Comparison of ENCODE assay signal across 20 cellular contexts in the genomic region with DNA sequence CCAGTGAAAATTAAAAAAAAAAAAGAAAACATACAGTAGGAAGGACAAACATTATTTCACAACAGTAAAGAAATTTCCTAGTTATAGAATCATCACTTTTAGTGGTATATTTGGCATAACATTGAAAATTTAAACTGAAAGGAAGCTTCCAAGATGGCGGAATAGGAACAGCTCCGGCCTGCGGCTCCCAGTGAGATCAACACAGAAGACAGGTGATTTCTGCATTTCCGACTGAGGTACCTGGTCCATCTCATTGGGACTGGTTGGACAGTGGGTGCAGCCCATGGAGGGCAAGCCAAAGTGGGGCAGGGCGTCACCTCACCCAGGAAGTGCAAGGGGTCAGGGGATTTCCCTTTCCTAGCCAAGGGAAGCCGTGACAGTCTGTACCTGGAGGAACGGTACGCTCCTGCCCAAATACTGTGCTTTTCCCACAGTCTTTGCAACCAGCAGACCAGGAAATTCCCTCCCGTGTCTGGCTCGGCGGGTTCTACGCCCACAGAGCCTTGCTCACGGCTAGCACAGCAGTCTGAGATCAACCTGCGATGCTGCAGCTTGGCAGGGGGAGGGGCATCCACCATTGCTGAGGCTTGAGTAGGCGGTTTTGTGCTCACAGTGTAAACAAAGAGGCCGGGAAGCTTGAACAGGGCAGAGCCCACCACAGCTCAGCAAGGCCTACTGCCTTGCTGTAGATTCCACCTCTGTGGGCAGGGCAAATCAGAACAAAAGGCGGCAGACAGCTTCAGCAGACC. TPM values are rescaled to one million over a fixed set of nuclear protein-coding genes. Genes with fewer than 3 reads are reported as not detected.
DNase-seq lines count a peak whose midpoint lies in the region; ATAC-seq, FAIRE-seq and TF ChIP-seq lines count a peak whose summit lies in the region.
"Had no signal": no experiment of that assay in that cellular context is flagged by ENCODE, and none has a peak within 500 bp of the region (broad histone marks: within the 10 kb centered on the region; RNA-seq: fewer than 3 reads in every experiment).

No MANE protein-coding gene starts in this region.

- H3K4me3 Mint-ChIP-seq in H9 = no peak overlapping the region
- no peak overlapping the region for H3K4me3 Mint-ChIP-seq in activated T-cell treated with anti-CD3 and anti-CD28 coated beads, Interleukin-2, amount 50 U/mL, for 72 hours
- H3K4me3 Mint-ChIP-seq: CD4-positive, CD25-positive, alpha-beta regulatory T cell had no signal

- no peak overlapping the region for H3K18ac ChIP-seq in H9 (ENCODE audit: insufficient read length, low read depth, low read length)

- no peak for TF ChIP-seq EP300 in K562 (IDR thresholded peaks at IDR 0.05; ENCODE audit: low read length)

- no peak overlapping the region for H4K8ac ChIP-seq in H9 (replicated peaks; ENCODE audit: insufficient read length, low read depth, low read length)

- peaks cover 33 to 38% of the 10 kb centered on the region in 2 experiments for H3K9me3 Mint-ChIP-seq in H9
- peaks cover 6 to 8% of the 10 kb centered on the region in 2 donors for H3K9me3 Mint-ChIP-seq in activated T-cell treated with anti-CD3 and anti-CD28 coated beads, Interleukin-2, amount 50 U/mL, for 72 hours

- H2BK5ac ChIP-seq in H9 (ENCODE audit: insufficient read length, low read length) = no peak overlapping the region

- BruUV-seq in K562 (replicated peaks; lab: Mats Ljungman, UMichigan) = no TSS peak

- no peak overlapping the region for H2BK120ac ChIP-seq in H9 (ENCODE audit: low read depth, low read length, poor library complexity, severe bottlenecking)

- H3K4ac ChIP-seq in H9 (ENCODE audit: low read depth, low read length) = no peak overlapping the region

- H3K27me3 ChIP-seq in H9 (ENCODE audit: insufficient read depth, low read length) (no peaks in the 10 kb centered on the region), K562 (ENCODE audit: control insufficient read depth in 2 of 2, insufficient read depth in 2 of 2, low read length in 2 of 2) (no peaks in the 10 kb centered on the region)
- H3K27me3 ChIP-seq: MG63 had no signal

- FAIRE-seq in K562 (lab: Jason Lieb, UNC) = no peak
- FAIRE-seq: HepG2 had no signal

- no peak overlapping the region for H3T11ph ChIP-seq in H9 (ENCODE audit: low read length)

- no peaks in the 10 kb centered on the region for H3K4me1 Mint-ChIP-seq in H9
- no peaks in the 10 kb centered on the region for H3K4me1 Mint-ChIP-seq in activated T-cell treated with anti-CD3 and anti-CD28 coated beads, Interleukin-2, amount 50 U/mL, for 72 hours (ENCODE audit: low read depth)
- H3K4me1 Mint-ChIP-seq: CD4-positive, CD25-positive, alpha-beta regulatory T cell had no signal

- H4K20me1 ChIP-seq in H9 (ENCODE audit: control insufficient read depth, insufficient read depth, insufficient read length) (no peaks in the 10 kb centered on the region), K562 (replicated peaks; ENCODE audit: control insufficient read depth, insufficient read depth, low read length) (no peaks in the 10 kb centered on the region)

- no peaks in the 10 kb centered on the region for H3K79me2 ChIP-seq in H9 (ENCODE audit: insufficient read depth, low read length)
- no peaks in the 10 kb centered on the region for H3K79me2 ChIP-seq in K562 (ENCODE audit: control insufficient read depth, insufficient read depth, low read length)

- TF ChIP-seq POLR2A in K562 (conservative IDR thresholded peaks at IDR 0.05) = no peak

- no peak for TF ChIP-seq RAD21 in K562 (CRISPR knock-in tag; conservative IDR thresholded peaks at IDR 0.05 in 1 of 2, IDR thresholded peaks at IDR 0.05 in 1 of 2)

- H2AK5ac ChIP-seq in H9 (ENCODE audit: insufficient read length, low read length) = no peak overlapping the region

- H3K23ac ChIP-seq in H9 (ENCODE audit: insufficient read length, low read depth, low read length) = no peak overlapping the region

- no peak overlapping the region for H3K56ac ChIP-seq in H9 (ENCODE audit: insufficient read length, low read depth, low read length)

- POLR2A ChIA-PET in K562 (lab: Yijun Ruan, JAX) = interaction anchor here (0.9 kb wide), 1 partner anchor 10 kb away, joined by 3 read pairs; no protein-coding TSS in a partner anchor

- H2BK12ac ChIP-seq in H9 (ENCODE audit: insufficient read length, low read depth, low read length) = no peak overlapping the region

- H3K27ac ChIP-seq in H9 (ENCODE audit: insufficient read length, low read depth, low read length) (no peak overlapping the region), K562 (ENCODE audit: extremely low read depth, low read depth, low read length) (no peak overlapping the region)
- H3K27ac ChIP-seq: PC-9 had no signal

- H3K9me3 ChIP-seq in H9 (ENCODE audit: control insufficient read depth, low read depth, low read length) = no peaks in the 10 kb centered on the region
- H3K9me3 ChIP-seq in K562 (replicated peaks; ENCODE audit: control insufficient read depth, insufficient read depth, low read depth, low read length) = no peaks in the 10 kb centered on the region
- H3K9me3 ChIP-seq: MG63 had no signal

- H3K4me1 ChIP-seq in H9 (ENCODE audit: insufficient read depth, low read length) (no peaks in the 10 kb centered on the region), K562 (replicated peaks in 1 of 2; ENCODE audit: control insufficient read depth in 2 of 2, insufficient read depth in 2 of 2, low read length in 2 of 2) (no peaks in the 10 kb centered on the region)

- H2BK20ac ChIP-seq in H9 (ENCODE audit: low read depth, low read length, poor library complexity, severe bottlenecking) = no peak overlapping the region

- H3K4me2 ChIP-seq in H9 (ENCODE audit: insufficient read depth, insufficient read length, low read length) (no peak overlapping the region), K562 (ENCODE audit: insufficient read depth, low read length) (peak overlapping the region; percentile 67)
- H3K4me2 ChIP-seq: PC-9 had no signal

- H3K27me3 Mint-ChIP-seq in H9 (ENCODE audit: low read depth) = no peaks in the 10 kb centered on the region; the same call in 1 of the 2 replicates
- peaks cover 12% of the 10 kb centered on the region for H3K27me3 Mint-ChIP-seq in activated T-cell treated with anti-CD3 and anti-CD28 coated beads, Interleukin-2, amount 50 U/mL, for 72 hours (ENCODE audit: low read depth)
- H3K27me3 Mint-ChIP-seq: CD4-positive, CD25-positive, alpha-beta regulatory T cell had no signal

- H3K4me3 ChIP-seq in K562 = peak overlapping the region; percentile 10; the same call in 1 of the 2 replicates
- H3K4me3 ChIP-seq: MG63, PC-9 had no signal

- H3K36me3 ChIP-seq in K562 (ENCODE audit: control insufficient read depth, insufficient read depth, low read length) = no peaks in the 10 kb centered on the region
- H3K36me3 ChIP-seq: MG63 had no signal

- in situ Hi-C loops in K562 (cut with MboI) = no loop called here

- DNase-seq in Daoy (ENCODE audit: low read depth) = peak; percentile 38
- DNase-seq in H9 = no peak
- DNase-seq in K562 (ENCODE audit: extremely low read depth in 1 of 4, low spot score in 3 of 4) = peak in 1 of 4 experiments; percentile 30
- peak; percentile 29 for DNase-seq in kidney tubule cell (ENCODE audit: low spot score)
- DNase-seq in left cardiac atrium = no peak
- no peak for DNase-seq in hypothalamus (lab: John Stamatoyannopoulos, UW)
- DNase-seq in activated T-cell treated with anti-CD3 and anti-CD28 coated beads, Interleukin-2, amount 50 U/mL, for 72 hours = no peak
- no peak for DNase-seq in activated CD4-positive, CD25-positive, alpha-beta regulatory T cell (lab: John Stamatoyannopoulos, UW)
- DNase-seq: ACHN; CD4-positive, CD25-positive, alpha-beta regulatory T cell; DMS79; GDM1; GOT3; MG63; NCI-H1092 treated with DMSO at 0.1 percent for 48 hours; NCI-H1694; NCI-H345; NCI-H526 treated with DMSO at 0.1 percent for 48 hours; PC-9 had no signal

- WGBS in H9 (ENCODE audit: extremely low coverage, insufficient read length, low lambda C conversion rate) = no CpG with 5 or more reads among the region's 17 CpGs
- WGBS in K562 (ENCODE audit: insufficient coverage, low coverage, missing lambda C conversion rate) = 6% methylated on average over 17 of the region's 17 CpGs

- H3K14ac ChIP-seq in H9 (ENCODE audit: insufficient read depth, low read length) = no peak overlapping the region

- intact Hi-C loops in K562 (cut with micrococcal nuclease) = no loop called here
- intact Hi-C loops in left cardiac atrium (cut with DNase I) = no loop called here

- TF ChIP-seq CTCF in H9 (conservative IDR thresholded peaks at IDR 0.05) = no peak
- no peak for TF ChIP-seq CTCF in K562 (IDR thresholded peaks at IDR 0.05 in 2 of 3, conservative IDR thresholded peaks at IDR 0.05 in 1 of 3; ENCODE audit: insufficient read depth in 2 of 3, low read depth in 1 of 3, low read length in 3 of 3)

- CTCF ChIA-PET in K562 (lab: Yijun Ruan, JAX; ENCODE audit: low intra/inter-chr PET ratio) = no interaction called here

- no peak overlapping the region for H4K5ac ChIP-seq in H9 (ENCODE audit: insufficient read length, low read depth, low read length)

- H2BK15ac ChIP-seq in H9 (ENCODE audit: low read depth, low read length) = no peak overlapping the region

- no peak overlapping the region for H4K91ac ChIP-seq in H9 (ENCODE audit: insufficient read length, low read depth, low read length)

- H2AFZ ChIP-seq in H9 (ENCODE audit: low read length) = peak overlapping the region; percentile 68
- H2AFZ ChIP-seq in K562 (ENCODE audit: low read depth, low read length) = peak overlapping the region; percentile 96
- H2AFZ ChIP-seq: PC-9 had no signal

- H3K23me2 ChIP-seq in H9 (ENCODE audit: insufficient read length, low read depth, low read length, poor library complexity, severe bottlenecking) = no peaks in the 10 kb centered on the region

- H3K36me3 Mint-ChIP-seq in H9 (ENCODE audit: insufficient read depth in 1 of 3, low read depth in 3 of 3) = peaks cover 10 to 33% (median 18%) of the 10 kb centered on the region in 3 experiments; a peak in 6 of 7 replicates
- H3K36me3 Mint-ChIP-seq in activated T-cell treated with anti-CD3 and anti-CD28 coated beads, Interleukin-2, amount 50 U/mL, for 72 hours (ENCODE audit: insufficient read depth in 2 of 2) = peaks cover 4 to 7% of the 10 kb centered on the region in 2 donors
- H3K36me3 Mint-ChIP-seq: CD4-positive, CD25-positive, alpha-beta regulatory T cell had no signal

- ATAC-seq in K562 (peak; percentile 33; the same call in 2 of the 3 replicates), left cardiac atrium (no peak)
- no peak for ATAC-seq in activated T-cell treated with anti-CD3 and anti-CD28 coated beads, Interleukin-2, amount 50 U/mL, for 72 hours (replicated peaks in 1 of 2)
- ATAC-seq: HepG2 had no signal

- no peaks in the 10 kb centered on the region for H3K79me1 ChIP-seq in H9 (ENCODE audit: insufficient read depth, low read depth, low read length, poor library complexity, severe bottlenecking)

- no peak overlapping the region; a peak in 2 of 7 replicates for H3K27ac Mint-ChIP-seq in H9
- no peak overlapping the region for H3K27ac Mint-ChIP-seq in activated T-cell treated with anti-CD3 and anti-CD28 coated beads, Interleukin-2, amount 50 U/mL, for 72 hours
- H3K27ac Mint-ChIP-seq: CD4-positive, CD25-positive, alpha-beta regulatory T cell had no signal

- no peaks in the 10 kb centered on the region for H3K9me1 ChIP-seq in K562 (ENCODE audit: control insufficient read depth, insufficient read depth, low read length)

- H3K9ac ChIP-seq in H9 (ENCODE audit: extremely low read depth, insufficient read length, low read length) (no peak overlapping the region), K562 (ENCODE audit: insufficient read depth in 1 of 2, low read depth in 2 of 2, low read length in 2 of 2) (no peak overlapping the region)

RNA-seq across cellular contexts. Expression of a gene that starts 19.4 kb away (rescaled TPM):
- total RNA-seq in Daoy (2014; rRNA removed; shearing (Covaris generic)) = not detected in 2 replicates
- not detected in 2 replicates for total RNA-seq in H9 (2021)
- not detected in 2 replicates for total RNA-seq in K562 (2011; cell fraction: chromatin; rRNA removed; ENCODE audit: low replicate concordance)
- 0.39 TPM in 1 of 2 replicates, not detected in the other for total RNA-seq in K562 (2011; cell fraction: nucleolus; rRNA removed)
- total RNA-seq in K562 (2011; cell fraction: nucleoplasm; rRNA removed) = not detected in 2 replicates
- not detected in 2 replicates for total RNA-seq in K562 (2014; rRNA removed)
- total RNA-seq in K562 (2014; rRNA removed; fragmentation: Illumina TruSeq; extraction: Trizol) = not detected in 2 replicates
- total RNA-seq in K562 (2015; rRNA removed; fragmentation: Illumina TruSeq; extraction: Trizol) = 0.18 TPM in 1 of 2 replicates, not detected in the other
- not detected in 2 replicates for total RNA-seq in K562 (2021)
- 0.38 TPM in 1 of 2 replicates, not detected in the other for polyA plus RNA-seq in K562 (2011; rRNA removed)
- not detected in 2 replicates for polyA plus RNA-seq in K562 (2011; cell fraction: cytosol; rRNA removed)
- not detected in 2 replicates for polyA plus RNA-seq in K562 (2011; cell fraction: nucleus; rRNA removed)
- polyA plus RNA-seq in K562 (2012) = 0.08 TPM in 1 of 2 replicates, not detected in the other
- not detected in 2 replicates for polyA plus RNA-seq in K562 (2014; fragmentation: Illumina TruSeq; extraction: Trizol)
- polyA plus RNA-seq in K562 (2014; fragmentation: Nextera tagmentation; extraction: Ambion mirVana) = under 1 TPM in 1 of 2 experiments, not detected in 1; 0.15 TPM
- polyA plus RNA-seq in K562 (2014; rRNA removed) = not detected in 2 replicates
- 0.21 TPM in 1 of 2 replicates, not detected in the other for polyA minus RNA-seq in K562 (2011; rRNA and poly(A)+ RNA removed)
- not detected in 2 replicates for polyA minus RNA-seq in K562 (2011; cell fraction: cytosol; rRNA and poly(A)+ RNA removed)
- 0.11 and 0.13 TPM in 2 replicates for polyA minus RNA-seq in K562 (2011; cell fraction: nucleus; rRNA and poly(A)+ RNA removed)
- total RNA-seq in left cardiac atrium = 1 to 10 TPM in 1 of 2 donors, under 1 TPM in 1; 0.99 to 1.6 TPM
- under 1 TPM in 1 of 2 donors, not detected in 1; 0.31 TPM for total RNA-seq in activated T-cell treated with anti-CD3 and anti-CD28 coated beads, Interleukin-2, amount 50 U/mL, for 72 hours
- total RNA-seq: CD4-positive, CD25-positive, alpha-beta regulatory T cell had no signal
- polyA plus RNA-seq: CD4-positive, CD25-positive, alpha-beta regulatory T cell had no signal

RNA-seq across cellular contexts. Expression of a gene that starts 52.5 kb away (rescaled TPM):
- total RNA-seq in Daoy (2014; rRNA removed; shearing (Covaris generic)) = not detected in 2 replicates
- total RNA-seq in H9 (2021) (0.15 and 0.90 TPM in 2 replicates), K562 (2014; rRNA removed) (not detected in 2 replicates), K562 (2014; rRNA removed; fragmentation: Illumina TruSeq; extraction: Trizol) (not detected in 2 replicates), K562 (2015; rRNA removed; fragmentation: Illumina TruSeq; extraction: Trizol) (not detected in 2 replicates), K562 (2021) (not detected in 2 replicates), left cardiac atrium (not detected)
- total RNA-seq in K562 (2011; cell fraction: chromatin; rRNA removed; ENCODE audit: low replicate concordance) = not detected in 2 replicates
- not detected in 2 replicates for total RNA-seq in K562 (2011; cell fraction: nucleolus; rRNA removed)
- not detected in 2 replicates for total RNA-seq in K562 (2011; cell fraction: nucleoplasm; rRNA removed)
- polyA plus RNA-seq in K562 (2011; rRNA removed) (not detected in 2 replicates), K562 (2014; fragmentation: Illumina TruSeq; extraction: Trizol) (not detected in 2 replicates), K562 (2014; fragmentation: Nextera tagmentation; extraction: Ambion mirVana) (not detected), K562 (2014; rRNA removed) (not detected in 2 replicates)
- polyA plus RNA-seq in K562 (2011; cell fraction: cytosol; rRNA removed) = not detected in 2 replicates
- polyA plus RNA-seq in K562 (2011; cell fraction: nucleus; rRNA removed) = not detected in 2 replicates
- not detected in 2 replicates for polyA plus RNA-seq in K562 (2012)
- not detected in 2 replicates for polyA minus RNA-seq in K562 (2011; rRNA and poly(A)+ RNA removed)
- polyA minus RNA-seq in K562 (2011; cell fraction: cytosol; rRNA and poly(A)+ RNA removed) = not detected in 2 replicates
- not detected in 2 replicates for polyA minus RNA-seq in K562 (2011; cell fraction: nucleus; rRNA and poly(A)+ RNA removed)
- total RNA-seq in activated T-cell treated with anti-CD3 and anti-CD28 coated beads, Interleukin-2, amount 50 U/mL, for 72 hours = under 1 TPM in 1 of 2 donors, not detected in 1; 0.65 TPM
- total RNA-seq: CD4-positive, CD25-positive, alpha-beta regulatory T cell; PC-9 had no signal
- polyA plus RNA-seq: CD4-positive, CD25-positive, alpha-beta regulatory T cell had no signal

RNA-seq across cellular contexts. Expression of a gene that starts 58.0 kb away (rescaled TPM):
- total RNA-seq in Daoy (2014; rRNA removed; shearing (Covaris generic)) = 44.2 and 52.6 TPM in 2 replicates
- total RNA-seq in H9 (2021) (23.8 and 26.7 TPM in 2 replicates), K562 (2014; rRNA removed) (15.8 and 15.9 TPM in 2 replicates), K562 (2014; rRNA removed; fragmentation: Illumina TruSeq; extraction: Trizol) (21.4 and 21.9 TPM in 2 replicates), K562 (2015; rRNA removed; fragmentation: Illumina TruSeq; extraction: Trizol) (23.8 and 29.3 TPM in 2 replicates), K562 (2021) (14.6 and 16.7 TPM in 2 replicates), left cardiac atrium (10 to 100 TPM; 45.5 to 53.1 TPM)
- 26.9 and 76.6 TPM in 2 replicates for total RNA-seq in K562 (2011; cell fraction: chromatin; rRNA removed; ENCODE audit: low replicate concordance)
- total RNA-seq in K562 (2011; cell fraction: nucleolus; rRNA removed) = 18.2 and 21.1 TPM in 2 replicates
- total RNA-seq in K562 (2011; cell fraction: nucleoplasm; rRNA removed) = 48.1 and 70.0 TPM in 2 replicates
- polyA plus RNA-seq in K562 (2011; rRNA removed) (13.0 and 30.1 TPM in 2 replicates), K562 (2014; fragmentation: Illumina TruSeq; extraction: Trizol) (19.4 and 23.7 TPM in 2 replicates), K562 (2014; fragmentation: Nextera tagmentation; extraction: Ambion mirVana) (10 to 100 TPM in 1 of 2 experiments, 1 to 10 TPM in 1; 8.5 to 10.4 TPM), K562 (2014; rRNA removed) (21.5 and 25.1 TPM in 2 replicates)
- polyA plus RNA-seq in K562 (2011; cell fraction: cytosol; rRNA removed) = 7.5 and 8.6 TPM in 2 replicates
- polyA plus RNA-seq in K562 (2011; cell fraction: nucleus; rRNA removed) = 22.3 and 43.1 TPM in 2 replicates
- 13.0 and 16.1 TPM in 2 replicates for polyA plus RNA-seq in K562 (2012)
- 6.0 and 18.4 TPM in 2 replicates for polyA minus RNA-seq in K562 (2011; rRNA and poly(A)+ RNA removed)
- polyA minus RNA-seq in K562 (2011; cell fraction: cytosol; rRNA and poly(A)+ RNA removed) = 3.2 and 10.2 TPM in 2 replicates
- polyA minus RNA-seq in K562 (2011; cell fraction: nucleus; rRNA and poly(A)+ RNA removed) = 9.7 and 24.1 TPM in 2 replicates
- total RNA-seq in activated T-cell treated with anti-CD3 and anti-CD28 coated beads, Interleukin-2, amount 50 U/mL, for 72 hours = 1 to 10 TPM; 4.4 to 6.9 TPM

Comparison
In these comparisons a context has a peak if more than half of its experiments do, and no peak if none do; other contexts are left out.
1. DNase-seq: peak in Daoy (single experiment) and kidney tubule cell (single experiment); none in H9 (single experiment), left cardiac atrium (single experiment), hypothalamus (0 of 51), activated T-cell treated with anti-CD3 and anti-CD28 coated beads, Interleukin-2, amount 50 U/mL, for 72 hours (0 of 2) and activated CD4-positive, CD25-positive, alpha-beta regulatory T cell (0 of 4).